ENCODE assay signal across 7 cellular contexts in genomic region chr1:229557913-229558414, GRCh38. TPM values are rescaled to one million over a fixed set of nuclear protein-coding genes. Genes with fewer than 3 reads are reported as not detected.
DNase-seq lines count a peak whose midpoint lies in the region; ATAC-seq, FAIRE-seq and TF ChIP-seq lines count a peak whose summit lies in the region.

No MANE protein-coding gene starts in this region.

- H3K4me1 ChIP-seq in GM23338 (ENCODE audit: insufficient read depth) (peaks cover 7% of the 10 kb centered on the region; the same call in 1 of the 2 replicates), endocrine pancreas (ENCODE audit: control insufficient read depth, insufficient read depth, low read length) (peaks cover 4% of the 10 kb centered on the region), mesodermal cell (ENCODE audit: control insufficient read depth, insufficient read depth, low read length, poor library complexity, severe bottlenecking) (peaks cover 17% of the 10 kb centered on the region)

- H3K36me3 ChIP-seq in GM23338 (ENCODE audit: insufficient read depth) (no peaks in the 10 kb centered on the region), endocrine pancreas (ENCODE audit: control insufficient read depth, insufficient read depth, low read length) (no peaks in the 10 kb centered on the region), mesodermal cell (ENCODE audit: control insufficient read depth, insufficient read depth, low read length) (peaks cover 9% of the 10 kb centered on the region)

- CTCF ChIA-PET in activated CD4-positive, alpha-beta memory T cell treated with anti-CD3 and anti-CD28 coated beads, Interleukin-2, amount 10 ng/mL, durations not matched to agents 7 days and 5 days (lab: Charles Lee): interaction anchor here (0.9 to 3.2 kb wide), 8 partner anchors 12 to 1085 kb away, joined by 3 to 17 read pairs (median 4); partner anchors contain the start of genes TAF5L and URB2

- H3K9ac ChIP-seq in endocrine pancreas (ENCODE audit: control insufficient read depth, insufficient read depth, low read length): peak overlapping the region; percentile 89

- peaks cover 28% of the 10 kb centered on the region for H3K79me2 ChIP-seq in GM23338 (replicated peaks; ENCODE audit: insufficient read depth)

- H3K27me3 ChIP-seq in GM23338 (ENCODE audit: insufficient read depth): no peaks in the 10 kb centered on the region
- H3K27me3 ChIP-seq in endocrine pancreas (ENCODE audit: control insufficient read depth, insufficient read depth, low read length): no peaks in the 10 kb centered on the region

- no peaks in the 10 kb centered on the region for H3K36me3 Mint-ChIP-seq in GM23338 (ENCODE audit: low read depth)
- peaks cover 20% of the 10 kb centered on the region for H3K36me3 Mint-ChIP-seq in activated CD4-positive, alpha-beta memory T cell treated with anti-CD3 and anti-CD28 coated beads, Interleukin-2, amount 10 ng/mL, durations not matched to agents 7 days and 5 days (ENCODE audit: low read depth)

- no peak for FAIRE-seq in GM12891 (lab: Jason Lieb, UNC)

- H3K4me3 Mint-ChIP-seq in GM23338: peak overlapping the region; percentile 84
- peak overlapping the region; percentile 77 for H3K4me3 Mint-ChIP-seq in activated CD4-positive, alpha-beta memory T cell treated with anti-CD3 and anti-CD28 coated beads, Interleukin-2, amount 10 ng/mL, durations not matched to agents 7 days and 5 days

- peaks cover 5% of the 10 kb centered on the region; the same call in 1 of the 2 replicates for H4K20me1 ChIP-seq in GM23338 (replicated peaks; ENCODE audit: insufficient read depth)

- H2AFZ ChIP-seq in GM23338: peak overlapping the region; percentile 90

- H3K9me3 ChIP-seq in endocrine pancreas (ENCODE audit: control insufficient read depth, low read length): no peaks in the 10 kb centered on the region
- no peaks in the 10 kb centered on the region for H3K9me3 ChIP-seq in mesodermal cell (ENCODE audit: control insufficient read depth, low read length)

- H3K4me2 ChIP-seq in GM23338: peak overlapping the region; percentile 86

- H3F3A ChIP-seq in GM23338 (replicated peaks; ENCODE audit: low read depth): 0 out of 2 replicates have a peak, but pooled peaks cover 10% of the 10 kb centered on the region

- POLR2A ChIA-PET in activated CD4-positive, alpha-beta memory T cell treated with anti-CD3 and anti-CD28 coated beads, Interleukin-2, amount 10 ng/mL, durations not matched to agents 7 days and 5 days (lab: Charles Lee): interaction anchor here (1.2 to 4.7 kb wide), 7 partner anchors 21 to 525 kb away, joined by 3 to 67 read pairs (median 4); partner anchors contain the start of genes CCSAP, NUP133, TAF5L and URB2

- peaks cover 32% of the 10 kb centered on the region for H3K4me1 Mint-ChIP-seq in GM23338
- H3K4me1 Mint-ChIP-seq in activated CD4-positive, alpha-beta memory T cell treated with anti-CD3 and anti-CD28 coated beads, Interleukin-2, amount 10 ng/mL, durations not matched to agents 7 days and 5 days: peaks cover 41% of the 10 kb centered on the region

- H3K27ac Mint-ChIP-seq in GM23338: no peak overlapping the region
- H3K27ac Mint-ChIP-seq in activated CD4-positive, alpha-beta memory T cell treated with anti-CD3 and anti-CD28 coated beads, Interleukin-2, amount 10 ng/mL, durations not matched to agents 7 days and 5 days: peak overlapping the region; percentile 88

- TF ChIP-seq CTCF in GM23338 (conservative IDR thresholded peaks at IDR 0.05; ENCODE audit: low read depth in 2 of 2) (no peak; a peak in 1 of 4 replicates), LNCAP (IDR thresholded peaks at IDR 0.05) (0 out of 2 replicates have a peak, but pooled peaks have one; percentile 25)

- DNase-seq in GM12891 (ENCODE audit: insufficient read length, low spot score): peak; percentile 42
- peak; percentile 51 for DNase-seq in GM23338 (ENCODE audit: low spot score)
- peak; percentile 52 for DNase-seq in activated CD4-positive, alpha-beta memory T cell treated with anti-CD3 and anti-CD28 coated beads, Interleukin-2, amount 10 ng/mL, durations not matched to agents 7 days and 5 days
- DNase-seq in stimulated activated naive CD4-positive, alpha-beta T cell (lab: John Stamatoyannopoulos, UW): peak in 4 of 6 experiments; percentile 14 to 49 (median 34)

- H3K9me3 Mint-ChIP-seq in GM23338: no peaks in the 10 kb centered on the region
- H3K9me3 Mint-ChIP-seq in activated CD4-positive, alpha-beta memory T cell treated with anti-CD3 and anti-CD28 coated beads, Interleukin-2, amount 10 ng/mL, durations not matched to agents 7 days and 5 days: no peaks in the 10 kb centered on the region

- TF ChIP-seq POLR2A in GM12891 (IDR thresholded peaks at IDR 0.05; ENCODE audit: low read depth, low read length): no peak

- H3K9me2 ChIP-seq in GM23338 (ENCODE audit: insufficient read depth): no peaks in the 10 kb centered on the region

- no peak overlapping the region for H3K27ac ChIP-seq in GM23338 (ENCODE audit: low read depth)
- H3K27ac ChIP-seq in mesodermal cell (ENCODE audit: low read depth, low read length, severe bottlenecking): no peak overlapping the region

- WGBS in mesodermal cell (ENCODE audit: insufficient coverage in 2 of 2), 2 experiments: 1% methylated on average over 40 to 44 of the region's 59 CpGs

- H3K4me3 ChIP-seq in GM23338: peak overlapping the region; percentile 86
- H3K4me3 ChIP-seq in endocrine pancreas (ENCODE audit: control insufficient read depth, insufficient read depth, low read length): peak overlapping the region; percentile 84
- H3K4me3 ChIP-seq in mesodermal cell (ENCODE audit: extremely low read depth, insufficient read depth, low read length, poor library complexity, severe bottlenecking): peak overlapping the region; percentile 61

- peak; percentile 9 for ATAC-seq in GM23338

- H3K27me3 Mint-ChIP-seq in GM23338 (ENCODE audit: insufficient read depth, low read depth, poor library complexity): peaks cover 7% of the 10 kb centered on the region
- peaks cover 4% of the 10 kb centered on the region for H3K27me3 Mint-ChIP-seq in activated CD4-positive, alpha-beta memory T cell treated with anti-CD3 and anti-CD28 coated beads, Interleukin-2, amount 10 ng/mL, durations not matched to agents 7 days and 5 days

TF ChIP-seq in GM12891, 5 proteins besides CTCF, POLR2A, EP300 and RAD21:
- no peak for TF ChIP-seq PAX5 (IDR thresholded peaks at IDR 0.05; ENCODE audit: insufficient read depth, low read length, severe bottlenecking)
- TF ChIP-seq SPI1 (IDR thresholded peaks at IDR 0.05; ENCODE audit: low read depth, low read length): no peak
- TF ChIP-seq POU2F2 (IDR thresholded peaks at IDR 0.05; ENCODE audit: low read depth, low read length): no peak
- TF ChIP-seq POLR2AphosphoS5 (IDR thresholded peaks at IDR 0.05; ENCODE audit: low read depth, low read length): no peak
- TF ChIP-seq TAF1 (IDR thresholded peaks at IDR 0.05; ENCODE audit: low read depth, low read length): no peak

TF ChIP-seq in GM23338, 12 proteins besides CTCF, POLR2A, EP300 and RAD21 (continues in another document):
- TF ChIP-seq CREB1 (CRISPR knock-in tag; IDR thresholded peaks at IDR 0.05; ENCODE audit: low read depth) (no peak), ETS1 (IDR thresholded peaks at IDR 0.05) (no peak), JUNB (IDR thresholded peaks at IDR 0.05; ENCODE audit: unreplicated experiment) (no peak), REST (IDR thresholded peaks at IDR 0.05; ENCODE audit: unreplicated experiment) (no peak)

RNA-seq across cellular contexts. Expression of gene ABCB10, which starts 0.5 kb away (rescaled TPM):
- 11.9 TPM for polyA plus RNA-seq in GM12891 (2012; ENCODE audit: low read depth, missing spikeins)
- total RNA-seq in GM23338 (2014; rRNA removed; shearing (Covaris generic)): 9.7 and 13.3 TPM in 2 replicates
- 3.7 and 4.7 TPM in 2 replicates for polyA plus RNA-seq in GM23338 (2016; fragmentation: Nextera tagmentation; extraction: Ambion mirVana)
- 10 to 100 TPM; 29.8 to 31.1 TPM for total RNA-seq in activated CD4-positive, alpha-beta memory T cell treated with anti-CD3 and anti-CD28 coated beads, Interleukin-2, amount 10 ng/mL, durations not matched to agents 7 days and 5 days
- 8.9 TPM for polyA plus RNA-seq in mesodermal cell (2013, experiment 1 of 2)
- polyA plus RNA-seq in mesodermal cell (2013, experiment 2 of 2): 11.6 TPM

RNA-seq across cellular contexts. Expression of gene NUP133, which starts 49.8 kb away (rescaled TPM):
- polyA plus RNA-seq in GM12891 (2012; ENCODE audit: low read depth, missing spikeins): 13.2 TPM
- 54.5 and 65.4 TPM in 2 replicates for total RNA-seq in GM23338 (2014; rRNA removed; shearing (Covaris generic))
- 25.0 and 29.5 TPM in 2 replicates for polyA plus RNA-seq in GM23338 (2016; fragmentation: Nextera tagmentation; extraction: Ambion mirVana)
- 10 to 100 TPM; 36.9 to 38.2 TPM for total RNA-seq in activated CD4-positive, alpha-beta memory T cell treated with anti-CD3 and anti-CD28 coated beads, Interleukin-2, amount 10 ng/mL, durations not matched to agents 7 days and 5 days
- polyA plus RNA-seq in mesodermal cell (2013, experiment 1 of 2): 40.5 TPM
- polyA plus RNA-seq in mesodermal cell (2013, experiment 2 of 2): 42.9 TPM
